1 cellular context compared by ENCODE assay signal in genomic region chr2:158519481-158519880, GRCh38.
TF ChIP-seq lines count a peak whose summit lies in the region.

No MANE protein-coding gene starts in this region.

TF ChIP-seq in WTC11, 78 proteins besides CTCF, POLR2A, EP300 and RAD21 (continued from another document):
- TF ChIP-seq, protein P1, sequence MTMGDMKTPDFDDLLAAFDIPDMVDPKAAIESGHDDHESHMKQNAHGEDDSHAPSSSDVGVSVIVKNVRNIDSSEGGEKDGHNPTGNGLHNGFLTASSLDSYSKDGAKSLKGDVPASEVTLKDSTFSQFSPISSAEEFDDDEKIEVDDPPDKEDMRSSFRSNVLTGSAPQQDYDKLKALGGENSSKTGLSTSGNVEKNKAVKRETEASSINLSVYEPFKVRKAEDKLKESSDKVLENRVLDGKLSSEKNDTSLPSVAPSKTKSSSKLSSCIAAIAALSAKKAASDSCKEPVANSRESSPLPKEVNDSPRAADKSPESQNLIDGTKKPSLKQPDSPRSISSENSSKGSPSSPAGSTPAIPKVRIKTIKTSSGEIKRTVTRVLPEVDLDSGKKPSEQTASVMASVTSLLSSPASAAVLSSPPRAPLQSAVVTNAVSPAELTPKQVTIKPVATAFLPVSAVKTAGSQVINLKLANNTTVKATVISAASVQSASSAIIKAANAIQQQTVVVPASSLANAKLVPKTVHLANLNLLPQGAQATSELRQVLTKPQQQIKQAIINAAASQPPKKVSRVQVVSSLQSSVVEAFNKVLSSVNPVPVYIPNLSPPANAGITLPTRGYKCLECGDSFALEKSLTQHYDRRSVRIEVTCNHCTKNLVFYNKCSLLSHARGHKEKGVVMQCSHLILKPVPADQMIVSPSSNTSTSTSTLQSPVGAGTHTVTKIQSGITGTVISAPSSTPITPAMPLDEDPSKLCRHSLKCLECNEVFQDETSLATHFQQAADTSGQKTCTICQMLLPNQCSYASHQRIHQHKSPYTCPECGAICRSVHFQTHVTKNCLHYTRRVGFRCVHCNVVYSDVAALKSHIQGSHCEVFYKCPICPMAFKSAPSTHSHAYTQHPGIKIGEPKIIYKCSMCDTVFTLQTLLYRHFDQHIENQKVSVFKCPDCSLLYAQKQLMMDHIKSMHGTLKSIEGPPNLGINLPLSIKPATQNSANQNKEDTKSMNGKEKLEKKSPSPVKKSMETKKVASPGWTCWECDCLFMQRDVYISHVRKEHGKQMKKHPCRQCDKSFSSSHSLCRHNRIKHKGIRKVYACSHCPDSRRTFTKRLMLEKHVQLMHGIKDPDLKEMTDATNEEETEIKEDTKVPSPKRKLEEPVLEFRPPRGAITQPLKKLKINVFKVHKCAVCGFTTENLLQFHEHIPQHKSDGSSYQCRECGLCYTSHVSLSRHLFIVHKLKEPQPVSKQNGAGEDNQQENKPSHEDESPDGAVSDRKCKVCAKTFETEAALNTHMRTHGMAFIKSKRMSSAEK (CRISPR knock-in tag; IDR thresholded peaks at IDR 0.05; ENCODE audit: borderline replicate concordance), result no peak
- TF ChIP-seq NR1H2 (CRISPR knock-in tag; IDR thresholded peaks at IDR 0.05) (no peak), ZNF671 (CRISPR knock-in tag; IDR thresholded peaks at IDR 0.05) (no peak), ZNF317 (CRISPR knock-in tag; IDR thresholded peaks at IDR 0.05; ENCODE audit: borderline replicate concordance, low read depth) (no peak)
